10 cellular contexts compared by ENCODE assay signal in the genomic region with DNA sequence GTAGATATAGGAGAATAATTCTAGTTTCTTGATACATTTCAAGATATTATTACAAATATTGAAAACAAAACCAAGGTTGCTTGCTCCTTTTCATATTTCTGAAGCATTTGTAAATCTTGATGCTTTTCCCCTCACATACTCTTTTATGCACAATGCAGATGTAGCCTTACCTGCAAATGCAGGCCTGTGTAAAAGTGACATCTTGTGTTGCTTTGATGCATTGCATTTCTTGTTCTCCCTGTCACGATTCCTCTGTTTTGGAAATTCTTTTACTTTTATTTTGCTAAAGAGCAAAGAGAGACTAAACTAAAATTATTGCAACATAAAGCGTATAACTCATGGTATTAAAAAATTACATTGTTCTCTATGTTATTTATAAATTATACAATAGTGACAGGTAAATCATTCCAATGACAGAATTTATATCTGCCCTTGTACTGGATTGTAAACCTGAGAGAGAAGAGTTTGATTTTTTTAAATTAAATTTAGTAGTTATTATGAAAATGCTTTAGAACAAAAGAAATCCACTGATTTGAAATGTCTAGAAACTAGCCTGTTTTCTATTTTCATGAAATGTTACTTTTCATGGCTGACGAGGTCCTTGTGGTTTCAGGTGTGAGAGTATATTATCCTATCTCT.
DNase-seq lines count a peak whose midpoint lies in the region; ATAC-seq and TF ChIP-seq lines count a peak whose summit lies in the region.
"Had no signal": no experiment of that assay in that cellular context is flagged by ENCODE, and none has a peak within 500 bp of the region (broad histone marks: within the 10 kb centered on the region; RNA-seq: fewer than 3 reads in every experiment).

No MANE protein-coding gene starts in this region.

- H3K27ac ChIP-seq in breast epithelium: no peak overlapping the region

- H3K27me3 ChIP-seq in breast epithelium: no peaks in the 10 kb centered on the region

- no peak for TF ChIP-seq POLR2A in breast epithelium (IDR thresholded peaks at IDR 0.05)

- H3K4me3 ChIP-seq in breast epithelium (no peak overlapping the region), fibroblast of mammary gland (ENCODE audit: control insufficient read depth, low read depth, low read length) (no peak overlapping the region)
- H3K4me3 ChIP-seq: lung had no signal

- ATAC-seq in GM21786 (IDR thresholded peaks at IDR 0.05; ENCODE audit: unreplicated experiment): no peak

- H3K36me3 Mint-ChIP-seq in MCF 10A (ENCODE audit: insufficient read depth, unreplicated experiment): no peaks in the 10 kb centered on the region

- H3K27ac Mint-ChIP-seq in MCF 10A (ENCODE audit: low read depth, unreplicated experiment): no peak overlapping the region

- POLR2A ChIA-PET in MCF 10A (lab: Yijun Ruan, JAX): interaction anchor here (1.4 kb wide), 1 partner anchor 779 kb away, joined by 3 read pairs; no protein-coding TSS in a partner anchor

- H3K27me3 Mint-ChIP-seq in MCF 10A (ENCODE audit: insufficient read depth, unreplicated experiment): no peaks in the 10 kb centered on the region

- no peaks in the 10 kb centered on the region for H3K4me1 Mint-ChIP-seq in MCF 10A (ENCODE audit: insufficient read depth, unreplicated experiment)

- CTCF ChIA-PET in MCF 10A (lab: Yijun Ruan, JAX): interaction anchor here (0.6 to 5.9 kb wide), 42 partner anchors 10 to 1101 kb away, joined by 3 to 73 read pairs (median 4); no protein-coding TSS in a partner anchor

- TF ChIP-seq CTCF in MCF 10A (IDR thresholded peaks at IDR 0.05; ENCODE audit: unreplicated experiment) (peak; percentile 97), breast epithelium (IDR thresholded peaks at IDR 0.05) (no peak), fibroblast of mammary gland (conservative IDR thresholded peaks at IDR 0.05; ENCODE audit: control insufficient read depth, insufficient read depth, low read depth, low read length) (peak; percentile 62)

- no peaks in the 10 kb centered on the region for H3K4me1 ChIP-seq in breast epithelium

- peak; percentile 70 for DNase-seq in MCF 10A (ENCODE audit: unreplicated experiment)
- DNase-seq in breast epithelium (ENCODE audit: low spot score in 2 of 2): no peak
- peak; percentile 60 for DNase-seq in OCI-M1 (lab: John Stamatoyannopoulos, UW)
- peak; percentile 43 for DNase-seq in fibroblast of mammary gland (ENCODE audit: low read depth)
- peak; percentile 26 for DNase-seq in stromal cell of bone marrow (ENCODE audit: low read depth)
- no peak for DNase-seq in midbrain (lab: John Stamatoyannopoulos, UW)
- no peak for DNase-seq in T1000 (lab: John Stamatoyannopoulos, UW)
- DNase-seq: stimulated activated naive CD4-positive, alpha-beta T cell treated with Interleukin-2 at 50 U/mL for 16 hours had no signal

- no peak overlapping the region for H3K4me3 Mint-ChIP-seq in MCF 10A (ENCODE audit: unreplicated experiment)

- H3K9me3 ChIP-seq in breast epithelium: no peaks in the 10 kb centered on the region

- H3K9me3 Mint-ChIP-seq in MCF 10A (ENCODE audit: unreplicated experiment): no peaks in the 10 kb centered on the region

- no TSS peak for BruUV-seq in MCF 10A (replicated peaks; lab: Mats Ljungman, UMichigan)

- no peaks in the 10 kb centered on the region for H3K36me3 ChIP-seq in breast epithelium

- intact Hi-C loops in MCF 10A (cut with micrococcal nuclease): loop anchor here (1.0 to 2.0 kb wide), 5 partner anchors 318 to 911 kb away; no protein-coding TSS in a partner anchor
- intact Hi-C loops in breast epithelium (cut with DNase I; ENCODE audit: low total_unique reads): no loop called here

Comparison
In these comparisons a context has a peak if more than half of its experiments do, and no peak if none do; other contexts are left out.
1. DNase-seq: peak in MCF 10A (single experiment), OCI-M1 (single experiment), fibroblast of mammary gland (single experiment) and stromal cell of bone marrow (single experiment); none in breast epithelium (0 of 2), midbrain (single experiment) and T1000 (single experiment).
2. CTCF ChIP-seq: peak in MCF 10A (single experiment) and fibroblast of mammary gland (single experiment); none in breast epithelium (0 of 3).